ENCODE assay signal across 2 cellular contexts in genomic region chr3:184594386-184595035, GRCh38.
TF ChIP-seq lines count a peak whose summit lies in the region.

No MANE protein-coding gene starts in this region.

TF ChIP-seq in Ishikawa, 13 proteins besides CTCF, POLR2A, EP300 and RAD21:
- 0 out of 2 replicates have a peak, but pooled peaks have one; percentile 23 for TF ChIP-seq ZBTB7A (IDR thresholded peaks at IDR 0.05; ENCODE audit: low read depth)
- TF ChIP-seq EGR1 (IDR thresholded peaks at IDR 0.05) = no peak

TF ChIP-seq in H1, 55 proteins besides CTCF, POLR2A, EP300 and RAD21:
- no peak for TF ChIP-seq CTBP2 (IDR thresholded peaks at IDR 0.05; ENCODE audit: borderline replicate concordance, insufficient read depth, insufficient read length, low read length)
- TF ChIP-seq NANOG (IDR thresholded peaks at IDR 0.05; ENCODE audit: insufficient read depth, low read depth, low read length, poor library complexity, severe bottlenecking) = no peak
